In the genomic region with DNA sequence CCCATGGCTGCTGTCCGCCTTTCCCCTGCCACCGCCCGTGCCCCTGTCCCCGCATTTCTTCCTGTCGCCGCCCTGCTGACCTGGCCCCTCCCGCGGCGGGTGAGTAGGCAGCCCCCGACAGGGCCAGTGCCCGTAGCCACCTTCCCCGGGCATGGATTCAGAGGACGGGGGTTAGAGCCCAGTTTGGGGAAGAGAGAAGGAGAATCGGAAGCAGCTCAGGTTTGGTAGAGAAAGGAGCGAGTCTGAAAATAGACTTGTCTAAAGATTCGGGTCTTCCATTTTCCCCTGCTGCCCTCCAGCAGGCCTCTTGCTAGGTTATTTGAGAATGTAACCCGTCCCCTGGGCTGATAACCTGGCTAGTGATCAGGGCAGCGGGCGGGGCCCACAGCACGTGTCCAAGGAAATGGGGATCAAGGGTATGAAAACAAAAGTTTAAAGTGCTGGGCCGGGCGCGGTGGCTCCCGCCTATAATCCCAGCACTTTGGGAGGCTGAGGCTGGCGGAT, we compare ENCODE assay signal across 8 cellular contexts. TPM values are rescaled to one million over a fixed set of nuclear protein-coding genes. Genes with fewer than 3 reads are reported as not detected.
A peak's percentile ranks its signal among the peaks of the same experiment; 100 is the strongest.
DNase-seq lines count a peak whose midpoint lies in the region; ATAC-seq and TF ChIP-seq lines count a peak whose summit lies in the region.

No MANE protein-coding gene starts in this region.

- DNase-seq in heart right ventricle (no peak), left ventricle myocardium superior (no peak), T-helper 17 cell (no peak), immature natural killer cell (no peak), upper lobe of right lung (peak; percentile 83), NCI-H1105 (lab: John Stamatoyannopoulos, UW) (no peak)

- H3K4me1 ChIP-seq in heart right ventricle (peaks cover 0 to 34% (median 9%) of the 10 kb centered on the region in 9 donors), upper lobe of right lung (peaks cover 19% of the 10 kb centered on the region)

- peaks cover 18% of the 10 kb centered on the region for H3K4me1 Mint-ChIP-seq in T-helper 17 cell
- peaks cover 22 to 33% of the 10 kb centered on the region in 2 donors for H3K4me1 Mint-ChIP-seq in immature natural killer cell

- WGBS in heart right ventricle, 2 donors: 4 to 6% methylated on average over 25 of the region's 25 CpGs

- H3K27me3 ChIP-seq in heart right ventricle (peaks cover 0 to 70% (median 55%) of the 10 kb centered on the region in 7 donors), upper lobe of right lung (peaks cover 20% of the 10 kb centered on the region)

- no peak for TF ChIP-seq CTCF in heart right ventricle (IDR thresholded peaks at IDR 0.05)
- no peak for TF ChIP-seq CTCF in upper lobe of right lung (IDR thresholded peaks at IDR 0.05)

- H3K27ac ChIP-seq in heart right ventricle (peak overlapping the region in 7 of 10 donors; percentile 20 to 83 (median 60)), upper lobe of right lung (peak overlapping the region; percentile 60)

- H3K27ac Mint-ChIP-seq in T-helper 17 cell (no peak overlapping the region), immature natural killer cell (no peak overlapping the region)

- H3K36me3 Mint-ChIP-seq in T-helper 17 cell (ENCODE audit: low read depth) (no peaks in the 10 kb centered on the region), immature natural killer cell (no peaks in the 10 kb centered on the region)

- no peaks in the 10 kb centered on the region for H3K9me3 Mint-ChIP-seq in immature natural killer cell

- H3K27me3 Mint-ChIP-seq in T-helper 17 cell (peaks cover 7% of the 10 kb centered on the region), immature natural killer cell (ENCODE audit: low read depth in 3 of 3) (peaks cover 5 to 9% (median 7%) of the 10 kb centered on the region in 3 donors)

- peak overlapping the region; percentile 79 for H3K4me3 Mint-ChIP-seq in T-helper 17 cell
- H3K4me3 Mint-ChIP-seq in immature natural killer cell: peak overlapping the region; percentile 59 to 79 (median 62)

- no peaks in the 10 kb centered on the region for H3K9me3 ChIP-seq in heart right ventricle
- no peaks in the 10 kb centered on the region for H3K9me3 ChIP-seq in T-helper 17 cell (ENCODE audit: control insufficient read depth, low read length, poor library complexity, severe bottlenecking)
- H3K9me3 ChIP-seq in upper lobe of right lung: no peaks in the 10 kb centered on the region

- intact Hi-C loops in heart right ventricle (cut with DNase I): no loop called here
- intact Hi-C loops in left ventricle myocardium superior (cut with micrococcal nuclease): no loop called here
- intact Hi-C loops in upper lobe of right lung (cut with DNase I): no loop called here

- H3K4me3 ChIP-seq in heart right ventricle (peak overlapping the region in 9 of 10 donors; percentile 12 to 52 (median 42)), upper lobe of right lung (peak overlapping the region; percentile 37)

- H3K36me3 ChIP-seq in heart right ventricle (peaks cover 0 to 4% (median 0%) of the 10 kb centered on the region in 9 donors), upper lobe of right lung (no peaks in the 10 kb centered on the region)

- no peak for ATAC-seq in heart right ventricle
- no peak for ATAC-seq in left ventricle myocardium superior
- no peak for ATAC-seq in T-helper 17 cell
- ATAC-seq in upper lobe of right lung: peak; percentile 6
- ATAC-seq in GM21529 (IDR thresholded peaks at IDR 0.05; ENCODE audit: unreplicated experiment): no peak
- ATAC-seq in HG02623 (IDR thresholded peaks at IDR 0.05; ENCODE audit: unreplicated experiment): no peak

RNA-seq across cellular contexts. Expression of gene CLDN9, which starts 7.9 kb away (rescaled TPM):
- total RNA-seq in heart right ventricle (1 to 10 TPM in 3 of 10 donors, under 1 TPM in 7; 0.19 to 1.5 (median 0.79) TPM), left ventricle myocardium superior (1.2 TPM), T-helper 17 cell (not detected), upper lobe of right lung (0.75 TPM)
- polyA plus RNA-seq in heart right ventricle (1 to 10 TPM; 1.0 to 3.2 TPM), immature natural killer cell (not detected)

RNA-seq across cellular contexts. Expression of gene CLDN6, which starts 13.2 kb away (rescaled TPM):
- total RNA-seq in heart right ventricle (under 1 TPM in 1 of 10 donors, not detected in 9; 0.28 TPM), left ventricle myocardium superior (not detected), T-helper 17 cell (not detected), upper lobe of right lung (not detected)
- polyA plus RNA-seq in heart right ventricle (under 1 TPM in 1 of 2 donors, not detected in 1; 0.03 TPM), immature natural killer cell (not detected)

RNA-seq across cellular contexts. Expression of gene TNFRSF12A, which starts 15.3 kb away (rescaled TPM):
- total RNA-seq in heart right ventricle (100 to 1,000 TPM in 4 of 10 donors, 10 to 100 TPM in 6; 28.0 to 319 (median 92.3) TPM), left ventricle myocardium superior (17.7 TPM), T-helper 17 cell (1 to 10 TPM in 1 of 2 donors, under 1 TPM in 1; 0.92 to 1.3 TPM), upper lobe of right lung (74.9 TPM)
- polyA plus RNA-seq in heart right ventricle (100 to 1,000 TPM; 215 to 740 TPM), immature natural killer cell (1 to 10 TPM; 1.2 to 1.4 (median 1.4) TPM)

RNA-seq across cellular contexts. Expression of gene HCFC1R1, which starts 18.9 kb away (rescaled TPM):
- total RNA-seq in heart right ventricle (10 to 100 TPM; 41.8 to 62.8 (median 55.8) TPM), left ventricle myocardium superior (61.1 TPM), T-helper 17 cell (10 to 100 TPM; 10.6 to 14.4 TPM), upper lobe of right lung (55.7 TPM)
- polyA plus RNA-seq in heart right ventricle (100 to 1,000 TPM in 1 of 2 donors, 10 to 100 TPM in 1; 71.8 to 370 TPM), immature natural killer cell (10 to 100 TPM; 17.2 to 37.3 (median 21.5) TPM)

RNA-seq across cellular contexts. Expression of gene THOC6, which starts 19.0 kb away (rescaled TPM):
- total RNA-seq in heart right ventricle (10 to 100 TPM in 7 of 10 donors, 1 to 10 TPM in 3; 7.0 to 12.5 (median 10.4) TPM), left ventricle myocardium superior (11.3 TPM), T-helper 17 cell (10 to 100 TPM; 21.3 to 23.7 TPM), upper lobe of right lung (31.4 TPM)
- polyA plus RNA-seq in heart right ventricle (10 to 100 TPM; 22.5 to 40.3 TPM), immature natural killer cell (10 to 100 TPM; 40.1 to 45.4 (median 42.1) TPM)
